ENCODE assay signal across 12 cellular contexts in the genomic region with DNA sequence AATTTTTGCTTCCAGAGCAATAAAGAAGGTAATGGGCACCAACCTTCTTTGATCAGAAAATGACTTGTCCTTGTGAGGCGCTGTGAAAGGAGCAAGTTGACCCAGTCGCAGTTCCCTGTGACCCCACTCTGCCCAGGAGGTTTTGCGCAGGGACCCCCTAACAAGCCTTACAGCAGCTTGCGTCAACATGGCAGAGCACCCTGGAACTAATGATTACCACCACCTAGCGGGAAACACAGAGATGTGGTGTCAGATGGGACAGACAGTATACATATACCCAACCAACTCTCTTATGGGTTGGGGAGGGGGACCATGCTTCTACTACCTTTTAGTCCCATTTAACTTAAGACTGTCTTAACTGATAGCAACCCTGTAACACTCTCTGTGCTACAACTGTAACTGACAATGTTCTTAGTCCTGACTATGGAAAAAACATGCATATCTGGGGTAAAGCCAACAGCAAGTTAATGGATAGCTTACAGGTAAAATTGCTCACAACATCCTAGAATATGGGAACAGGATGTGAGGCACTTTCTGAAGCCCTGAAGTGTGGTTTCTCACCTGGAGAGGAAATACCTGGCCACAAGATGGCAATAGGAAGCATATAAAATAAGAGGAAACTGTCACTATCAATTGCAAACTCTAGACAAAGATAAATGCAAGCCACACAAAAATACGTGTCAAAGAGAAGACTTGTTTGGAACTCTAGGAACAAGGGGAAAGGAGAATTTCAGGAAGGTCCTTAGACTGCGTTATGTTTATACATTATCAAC. TPM values are rescaled to one million over a fixed set of nuclear protein-coding genes. Genes with fewer than 3 reads are reported as not detected.
DNase-seq lines count a peak whose midpoint lies in the region; ATAC-seq and TF ChIP-seq lines count a peak whose summit lies in the region.
"Had no signal": no experiment of that assay in that cellular context is flagged by ENCODE, and none has a peak within 500 bp of the region (broad histone marks: within the 10 kb centered on the region; RNA-seq: fewer than 3 reads in every experiment).

No MANE protein-coding gene starts in this region.

- peak overlapping the region; percentile 98; the same call in 1 of the 2 replicates for H3K4me3 ChIP-seq in HFF-Myc (replicated peaks; ENCODE audit: low read depth, low read length)
- H3K4me3 ChIP-seq in mesenchymal stem cell (ENCODE audit: insufficient read depth in 1 of 2, low read depth in 1 of 2, low read length in 2 of 2): no peak overlapping the region
- H3K4me3 ChIP-seq: stomach had no signal

- no peaks in the 10 kb centered on the region for H3K27me3 ChIP-seq in mesenchymal stem cell (ENCODE audit: control insufficient read depth in 1 of 2, insufficient read depth in 1 of 2, low read length in 2 of 2)
- H3K27me3 ChIP-seq: stomach had no signal

- H3K4me3 Mint-ChIP-seq in activated CD4-positive, alpha-beta memory T cell treated with anti-CD3 and anti-CD28 coated beads, Interleukin-2, amount 10 ng/mL, durations not matched to agents 7 days and 5 days: peak overlapping the region; percentile 70

- no peak overlapping the region for H3K14ac ChIP-seq in mesenchymal stem cell (ENCODE audit: low read length in 2 of 2)

- no peak for ATAC-seq in HG03342 (IDR thresholded peaks at IDR 0.05; ENCODE audit: unreplicated experiment)
- no peak for ATAC-seq in GM18519 (IDR thresholded peaks at IDR 0.05; ENCODE audit: low FRiP score, unreplicated experiment)
- ATAC-seq: esophagus mucosa had no signal

- no peaks in the 10 kb centered on the region for H3K9me3 Mint-ChIP-seq in activated CD4-positive, alpha-beta memory T cell treated with anti-CD3 and anti-CD28 coated beads, Interleukin-2, amount 10 ng/mL, durations not matched to agents 7 days and 5 days

- H3K4ac ChIP-seq in mesenchymal stem cell (ENCODE audit: low read depth in 1 of 2, low read length in 2 of 2): no peak overlapping the region

- peak overlapping the region; percentile 40 for H3K9ac ChIP-seq in mesenchymal stem cell (ENCODE audit: low read length)

- H3K27ac Mint-ChIP-seq in activated CD4-positive, alpha-beta memory T cell treated with anti-CD3 and anti-CD28 coated beads, Interleukin-2, amount 10 ng/mL, durations not matched to agents 7 days and 5 days: peak overlapping the region; percentile 83

- CTCF ChIA-PET in activated CD4-positive, alpha-beta memory T cell treated with anti-CD3 and anti-CD28 coated beads, Interleukin-2, amount 10 ng/mL, durations not matched to agents 7 days and 5 days (lab: Charles Lee): interaction anchor here (0.8 to 1.3 kb wide), 3 partner anchors 12 to 38 kb away, joined by 3 to 6 read pairs (median 5); partner anchors contain the start of gene ADAT1

- no peak overlapping the region for H2BK15ac ChIP-seq in mesenchymal stem cell (ENCODE audit: low read depth, poor library complexity, severe bottlenecking)

- H3K9me3 ChIP-seq in mesenchymal stem cell (ENCODE audit: control insufficient read depth, low read length): no peaks in the 10 kb centered on the region
- H3K9me3 ChIP-seq: stomach had no signal

- H2BK120ac ChIP-seq in mesenchymal stem cell (ENCODE audit: low read depth, low read length): no peak overlapping the region

- no peaks in the 10 kb centered on the region for H3K27me3 Mint-ChIP-seq in activated CD4-positive, alpha-beta memory T cell treated with anti-CD3 and anti-CD28 coated beads, Interleukin-2, amount 10 ng/mL, durations not matched to agents 7 days and 5 days

- no peak overlapping the region for H3K4me2 ChIP-seq in mesenchymal stem cell (ENCODE audit: low read length, poor library complexity, severe bottlenecking)

- no peak overlapping the region for H2AFZ ChIP-seq in mesenchymal stem cell (ENCODE audit: low read depth, low read length)

- H3K4me1 ChIP-seq in mesenchymal stem cell (ENCODE audit: control insufficient read depth, insufficient read depth, low read depth, low read length): peaks cover 11% of the 10 kb centered on the region

- POLR2A ChIA-PET in activated CD4-positive, alpha-beta memory T cell treated with anti-CD3 and anti-CD28 coated beads, Interleukin-2, amount 10 ng/mL, durations not matched to agents 7 days and 5 days (lab: Charles Lee): interaction anchor here (1.1 to 8.6 kb wide), 4 partner anchors 11 to 24 kb away, joined by 3 to 184 read pairs (median 4); partner anchors contain the start of gene ADAT1

- no peak overlapping the region for H3K27ac ChIP-seq in C4-2B
- H3K27ac ChIP-seq in mesenchymal stem cell (ENCODE audit: low read length, poor library complexity, severe bottlenecking): no peak overlapping the region
- H3K27ac ChIP-seq: stomach had no signal

- H3K4me1 Mint-ChIP-seq in activated CD4-positive, alpha-beta memory T cell treated with anti-CD3 and anti-CD28 coated beads, Interleukin-2, amount 10 ng/mL, durations not matched to agents 7 days and 5 days: peaks cover 44% of the 10 kb centered on the region

- peaks cover 75% of the 10 kb centered on the region for H3K36me3 Mint-ChIP-seq in activated CD4-positive, alpha-beta memory T cell treated with anti-CD3 and anti-CD28 coated beads, Interleukin-2, amount 10 ng/mL, durations not matched to agents 7 days and 5 days (ENCODE audit: low read depth)

- H3K18ac ChIP-seq in mesenchymal stem cell (ENCODE audit: low read depth in 1 of 2, low read length in 2 of 2): no peak overlapping the region

- H2AK5ac ChIP-seq in mesenchymal stem cell (ENCODE audit: low read length, severe bottlenecking): no peak overlapping the region

- TF ChIP-seq CTCF in C4-2B (conservative IDR thresholded peaks at IDR 0.05) (peak; percentile 32), HFF-Myc (IDR thresholded peaks at IDR 0.05; ENCODE audit: low read depth, low read length, missing control alignments) (no peak)

- peaks cover 30 to 55% of the 10 kb centered on the region in 2 experiments for H3K36me3 ChIP-seq in mesenchymal stem cell (ENCODE audit: control insufficient read depth in 1 of 2, insufficient read depth in 2 of 2, low read depth in 1 of 2, low read length in 2 of 2)

- no peak overlapping the region for H4K91ac ChIP-seq in mesenchymal stem cell (ENCODE audit: low read length)

- H2BK5ac ChIP-seq in mesenchymal stem cell (ENCODE audit: low read depth, low read length, poor library complexity, severe bottlenecking): no peak overlapping the region

- 96% methylated on average over 5 of the region's 7 CpGs for WGBS in mesenchymal stem cell

- H3K23ac ChIP-seq in mesenchymal stem cell (ENCODE audit: low read length in 2 of 2): no peak overlapping the region

- no peak for DNase-seq in HFF-Myc (ENCODE audit: extremely low read depth, low read depth)
- DNase-seq in activated CD4-positive, alpha-beta memory T cell treated with anti-CD3 and anti-CD28 coated beads, Interleukin-2, amount 10 ng/mL, durations not matched to agents 7 days and 5 days: no peak
- DNase-seq in mesenchymal stem cell: no peak
- no peak for DNase-seq in COLO668 (lab: John Stamatoyannopoulos, UW; ENCODE audit: unreplicated experiment)
- DNase-seq in DMS153 treated with DMSO at 0.1 percent for 48 hours (lab: John Stamatoyannopoulos, UW; ENCODE audit: unreplicated experiment): no peak
- DNase-seq: NCI-H2171; stimulated activated CD4-positive, alpha-beta T cell treated with anti-CD3 and anti-CD28 coated beads, Interleukin-15, amount 100 ng/mL, for 24 hours; stomach had no signal

- peaks cover 24% of the 10 kb centered on the region for H3K79me1 ChIP-seq in mesenchymal stem cell (replicated peaks; ENCODE audit: low read length, poor library complexity, severe bottlenecking)

- no peak overlapping the region for H4K8ac ChIP-seq in mesenchymal stem cell (ENCODE audit: low read length)

- no peak overlapping the region for H2BK12ac ChIP-seq in mesenchymal stem cell (ENCODE audit: low read length in 2 of 2)

RNA-seq across cellular contexts. Expression of gene KARS1, which starts 3.0 kb away (rescaled TPM):
- total RNA-seq in activated CD4-positive, alpha-beta memory T cell treated with anti-CD3 and anti-CD28 coated beads, Interleukin-2, amount 10 ng/mL, durations not matched to agents 7 days and 5 days: 100 to 1,000 TPM; 169 to 170 TPM
- 94.4 TPM for polyA plus RNA-seq in mesenchymal stem cell (2013, experiment 1 of 2)
- polyA plus RNA-seq in mesenchymal stem cell (2013, experiment 2 of 2): 94.0 TPM

RNA-seq across cellular contexts. Expression of gene TERF2IP, which starts 3.1 kb away (rescaled TPM):
- total RNA-seq in activated CD4-positive, alpha-beta memory T cell treated with anti-CD3 and anti-CD28 coated beads, Interleukin-2, amount 10 ng/mL, durations not matched to agents 7 days and 5 days: 10 to 100 TPM; 92.7 to 96.2 TPM
- 44.6 TPM for polyA plus RNA-seq in mesenchymal stem cell (2013, experiment 1 of 2)
- 46.2 TPM for polyA plus RNA-seq in mesenchymal stem cell (2013, experiment 2 of 2)

RNA-seq across cellular contexts. Expression of gene ADAT1, which starts 21.3 kb away (rescaled TPM):
- total RNA-seq in activated CD4-positive, alpha-beta memory T cell treated with anti-CD3 and anti-CD28 coated beads, Interleukin-2, amount 10 ng/mL, durations not matched to agents 7 days and 5 days: 10 to 100 TPM; 50.7 to 56.0 TPM
- 19.7 TPM for polyA plus RNA-seq in mesenchymal stem cell (2013, experiment 1 of 2)
- polyA plus RNA-seq in mesenchymal stem cell (2013, experiment 2 of 2): 23.5 TPM

RNA-seq across cellular contexts. Expression of gene CPHXL2, which starts 32.4 kb away (rescaled TPM):
- total RNA-seq in activated CD4-positive, alpha-beta memory T cell treated with anti-CD3 and anti-CD28 coated beads, Interleukin-2, amount 10 ng/mL, durations not matched to agents 7 days and 5 days: not detected
- not detected for polyA plus RNA-seq in mesenchymal stem cell (2013, experiment 1 of 2)
- polyA plus RNA-seq in mesenchymal stem cell (2013, experiment 2 of 2): not detected
- total RNA-seq: esophagus mucosa, stomach had no signal
- polyA plus RNA-seq: stomach had no signal

RNA-seq across cellular contexts. Expression of gene DUXB, which starts 56.8 kb away (rescaled TPM):
- not detected for total RNA-seq in activated CD4-positive, alpha-beta memory T cell treated with anti-CD3 and anti-CD28 coated beads, Interleukin-2, amount 10 ng/mL, durations not matched to agents 7 days and 5 days
- not detected for polyA plus RNA-seq in mesenchymal stem cell (2013, experiment 1 of 2)
- polyA plus RNA-seq in mesenchymal stem cell (2013, experiment 2 of 2): not detected
- total RNA-seq: esophagus mucosa, stomach had no signal
- polyA plus RNA-seq: stomach had no signal
